ENCODE assay signal across 8 cellular contexts in the genomic region with DNA sequence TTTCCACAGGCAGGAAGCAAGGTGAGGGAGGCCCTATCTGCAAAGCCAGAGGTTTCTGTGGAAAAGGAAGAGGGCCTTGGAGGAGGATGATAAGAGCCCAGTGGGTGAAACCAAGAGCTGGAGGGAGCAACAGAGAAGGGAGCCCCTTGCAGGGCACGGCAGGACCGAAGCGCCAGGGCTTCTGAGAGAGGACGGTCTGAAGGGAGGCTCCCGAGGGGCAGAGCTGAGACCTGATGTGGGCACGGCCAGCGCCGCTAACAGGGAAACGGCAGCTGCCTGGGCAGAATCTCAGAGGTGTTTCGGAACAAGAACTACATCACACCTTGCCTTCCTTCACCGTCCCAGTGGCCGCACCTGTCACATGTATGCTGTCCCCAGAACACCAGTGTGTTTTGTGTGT.
"Had no signal": no experiment of that assay in that cellular context is flagged by ENCODE, and none has a peak within 500 bp of the region (broad histone marks: within the 10 kb centered on the region; RNA-seq: fewer than 3 reads in every experiment).

No MANE protein-coding gene starts in this region.

- H3K4me3 Mint-ChIP-seq: GM23338, HFFc6, IgD-negative memory B cell had no signal

- H3K36me3 ChIP-seq: HAP-1 had no signal

- H3K4me1 ChIP-seq: HAP-1 had no signal

- H3K4me1 Mint-ChIP-seq: GM23338, IgD-negative memory B cell had no signal

- H3K4me2 ChIP-seq: GM23338 had no signal

- H3K27ac Mint-ChIP-seq: GM23338, HFFc6, IgD-negative memory B cell had no signal

- H3K27ac ChIP-seq: HL-60 had no signal

- H3K36me3 Mint-ChIP-seq: IgD-negative memory B cell had no signal

- H2AFZ ChIP-seq: GM23338 had no signal

- ATAC-seq: GM23338, HCT116, HepG2 had no signal

- DNase-seq: H7, HFFc6 had no signal

- H3K4me3 ChIP-seq: GM23338, HAP-1 had no signal

- H3K9me3 ChIP-seq: HAP-1 had no signal

- FAIRE-seq: HepG2 had no signal
